In the genomic region with DNA sequence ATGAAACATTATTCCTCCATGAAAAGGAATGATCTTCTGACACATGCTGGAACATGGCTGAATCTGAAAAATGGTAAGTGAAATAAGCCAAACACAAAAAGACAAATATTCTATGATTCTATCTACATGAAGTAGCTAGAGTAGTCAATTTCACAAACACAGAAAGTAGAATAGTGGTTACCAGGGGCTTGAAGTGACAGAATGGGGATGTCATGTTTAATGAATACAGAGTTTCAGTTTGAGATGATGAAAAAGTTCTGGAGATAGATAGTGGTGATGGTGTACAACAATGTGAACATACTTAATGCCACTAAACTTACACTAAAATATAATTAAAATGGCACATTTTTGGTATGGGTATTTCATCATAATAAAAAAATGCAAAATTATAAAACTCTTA, we compare ENCODE assay signal across 12 cellular contexts. TPM values are rescaled to one million over a fixed set of nuclear protein-coding genes. Genes with fewer than 3 reads are reported as not detected.
"Had no signal": no experiment of that assay in that cellular context is flagged by ENCODE, and none has a peak within 500 bp of the region (broad histone marks: within the 10 kb centered on the region; RNA-seq: fewer than 3 reads in every experiment).

No MANE protein-coding gene starts in this region.

- H3K9ac ChIP-seq: GM23248 had no signal

- FAIRE-seq: H1, H54 had no signal

- H3K4me1 ChIP-seq: HAP-1 had no signal

- ATAC-seq: GM23338, HCT116 had no signal

- H3K4me3 ChIP-seq: GM23248, GM23338, HAP-1 had no signal

- H3K27ac ChIP-seq: GM23248 had no signal

- H2AFZ ChIP-seq: GM23248, GM23338 had no signal

- H3K36me3 ChIP-seq: HAP-1 had no signal

- H3K9me3 ChIP-seq: HAP-1 had no signal

- H3K4me2 ChIP-seq: GM23338 had no signal

- DNase-seq: GM23248, GOT3, H7, H9, HCEC 1CT, HFFc6 had no signal

RNA-seq across cellular contexts. Expression of gene RLN2, which starts 18.3 kb away (rescaled TPM):
- total RNA-seq: GM23248, H4, HFFc6 had no signal
- polyA plus RNA-seq: GM23248 had no signal

RNA-seq across cellular contexts. Expression of gene RLN1, which starts 53.4 kb away (rescaled TPM):
- total RNA-seq: GM23248, H4, HFFc6 had no signal
- polyA plus RNA-seq: GM23248 had no signal

RNA-seq across cellular contexts. Expression of gene INSL4, which starts 55.0 kb away (rescaled TPM):
- total RNA-seq: GM23248, GM23338, H1, H4, H7, H9, HFFc6 had no signal
- polyA plus RNA-seq: GM23248, GM23338, H1 had no signal
